Comparison of ENCODE assay signal across 1 cellular context in genomic region chr4:118171381-118171780, GRCh38.
TF ChIP-seq lines count a peak whose summit lies in the region.

No MANE protein-coding gene starts in this region.

TF ChIP-seq in WTC11, 78 proteins besides CTCF, POLR2A, EP300 and RAD21 (continued from another document):
- TF ChIP-seq FOXP1 (CRISPR knock-in tag; IDR thresholded peaks at IDR 0.05; ENCODE audit: borderline replicate concordance) = no peak
- TF ChIP-seq, protein P1, sequence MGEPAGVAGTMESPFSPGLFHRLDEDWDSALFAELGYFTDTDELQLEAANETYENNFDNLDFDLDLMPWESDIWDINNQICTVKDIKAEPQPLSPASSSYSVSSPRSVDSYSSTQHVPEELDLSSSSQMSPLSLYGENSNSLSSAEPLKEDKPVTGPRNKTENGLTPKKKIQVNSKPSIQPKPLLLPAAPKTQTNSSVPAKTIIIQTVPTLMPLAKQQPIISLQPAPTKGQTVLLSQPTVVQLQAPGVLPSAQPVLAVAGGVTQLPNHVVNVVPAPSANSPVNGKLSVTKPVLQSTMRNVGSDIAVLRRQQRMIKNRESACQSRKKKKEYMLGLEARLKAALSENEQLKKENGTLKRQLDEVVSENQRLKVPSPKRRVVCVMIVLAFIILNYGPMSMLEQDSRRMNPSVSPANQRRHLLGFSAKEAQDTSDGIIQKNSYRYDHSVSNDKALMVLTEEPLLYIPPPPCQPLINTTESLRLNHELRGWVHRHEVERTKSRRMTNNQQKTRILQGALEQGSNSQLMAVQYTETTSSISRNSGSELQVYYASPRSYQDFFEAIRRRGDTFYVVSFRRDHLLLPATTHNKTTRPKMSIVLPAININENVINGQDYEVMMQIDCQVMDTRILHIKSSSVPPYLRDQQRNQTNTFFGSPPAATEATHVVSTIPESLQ (CRISPR knock-in tag; IDR thresholded peaks at IDR 0.05) = no peak
TF ChIP-seq in WTC11: peak in this region for 0.
